8 cellular contexts compared by ENCODE assay signal in genomic region chr18:3177902-3178687, GRCh38. TPM values are rescaled to one million over a fixed set of nuclear protein-coding genes. Genes with fewer than 3 reads are reported as not detected.
A peak's percentile ranks its signal among the peaks of the same experiment; 100 is the strongest.
DNase-seq lines count a peak whose midpoint lies in the region; ATAC-seq and TF ChIP-seq lines count a peak whose summit lies in the region.

No MANE protein-coding gene starts in this region.

- H3K27me3 Mint-ChIP-seq in activated CD8-positive, alpha-beta memory T cell treated with anti-CD3 and anti-CD28 coated beads, Interleukin-2, amount 10 ng/mL, durations not matched to agents 7 days and 5 days = no peaks in the 10 kb centered on the region

- no peak for TF ChIP-seq EP300 in gastroesophageal sphincter (IDR thresholded peaks at IDR 0.05)

- no peaks in the 10 kb centered on the region for H3K36me3 ChIP-seq in OCI-LY7 (ENCODE audit: insufficient read depth, low read length)
- H3K36me3 ChIP-seq in gastroesophageal sphincter = peaks cover 0 to 1% of the 10 kb centered on the region in 2 donors

- no peaks in the 10 kb centered on the region for H3K9me3 Mint-ChIP-seq in activated CD8-positive, alpha-beta memory T cell treated with anti-CD3 and anti-CD28 coated beads, Interleukin-2, amount 10 ng/mL, durations not matched to agents 7 days and 5 days (ENCODE audit: low read depth)

- in situ Hi-C loops in GM18951 (cut with MboI; ENCODE audit: low sequenced_read_pairs, unreplicated experiment) = no loop called here

- TF ChIP-seq CTCF in OCI-LY7 (conservative IDR thresholded peaks at IDR 0.05; ENCODE audit: low read length) (no peak), gastroesophageal sphincter (IDR thresholded peaks at IDR 0.05) (no peak), foreskin keratinocyte (conservative IDR thresholded peaks at IDR 0.05) (no peak)

- H3K4me3 ChIP-seq in OCI-LY7 (ENCODE audit: low read depth, low read length, poor library complexity, severe bottlenecking) = peak overlapping the region; percentile 20
- H3K4me3 ChIP-seq in gastroesophageal sphincter = no peak overlapping the region

- peak; percentile 59 for TF ChIP-seq POLR2A in GM18951 (IDR thresholded peaks at IDR 0.05; ENCODE audit: extremely low read depth, insufficient read depth, insufficient read length)
- TF ChIP-seq POLR2A in gastroesophageal sphincter (IDR thresholded peaks at IDR 0.05) = no peak

- no peaks in the 10 kb centered on the region for H4K20me1 ChIP-seq in OCI-LY7 (ENCODE audit: insufficient read depth, low read length)

- peak overlapping the region; percentile 63 for H3K4me2 ChIP-seq in OCI-LY7 (ENCODE audit: low read length)

- H3K36me3 Mint-ChIP-seq in activated CD8-positive, alpha-beta memory T cell treated with anti-CD3 and anti-CD28 coated beads, Interleukin-2, amount 10 ng/mL, durations not matched to agents 7 days and 5 days = no peaks in the 10 kb centered on the region

- H3K27me3 ChIP-seq in gastroesophageal sphincter (no peaks in the 10 kb centered on the region), foreskin keratinocyte (peaks cover 4% of the 10 kb centered on the region)

- no peak overlapping the region for H3K4me3 Mint-ChIP-seq in activated CD8-positive, alpha-beta memory T cell treated with anti-CD3 and anti-CD28 coated beads, Interleukin-2, amount 10 ng/mL, durations not matched to agents 7 days and 5 days

- no peaks in the 10 kb centered on the region for H3K9me2 ChIP-seq in OCI-LY7 (ENCODE audit: insufficient read depth, low read length)

- no peaks in the 10 kb centered on the region for H3K9me3 ChIP-seq in OCI-LY7 (ENCODE audit: low read length)
- no peaks in the 10 kb centered on the region for H3K9me3 ChIP-seq in gastroesophageal sphincter

- DNase-seq in OCI-LY7 (ENCODE audit: low spot score) (peak; percentile 90), superior temporal gyrus (ENCODE audit: extremely low spot score) (peak; percentile 33), NCI-H1436 (lab: John Stamatoyannopoulos, UW) (no peak), foreskin keratinocyte (no peak)
- DNase-seq in activated CD8-positive, alpha-beta memory T cell treated with anti-CD3 and anti-CD28 coated beads, Interleukin-2, amount 10 ng/mL, durations not matched to agents 7 days and 5 days = no peak

- peak overlapping the region; percentile 77 for H2AFZ ChIP-seq in OCI-LY7 (ENCODE audit: low read length)

- ATAC-seq in HG02852 (IDR thresholded peaks at IDR 0.05; ENCODE audit: unreplicated experiment) (peak; percentile 88), gastroesophageal sphincter (peak; percentile 76), foreskin keratinocyte (no peak)
- ATAC-seq in activated CD8-positive, alpha-beta memory T cell treated with anti-CD3 and anti-CD28 coated beads, Interleukin-2, amount 10 ng/mL, durations not matched to agents 7 days and 5 days = no peak

- WGBS in gastroesophageal sphincter (ENCODE audit: low coverage in 1 of 2), 2 donors = 45 to 72% methylated on average over 7 to 9 of the region's 15 CpGs

- H3K4me1 ChIP-seq in OCI-LY7 (ENCODE audit: insufficient read depth, low read length, poor library complexity, severe bottlenecking) (peaks cover 53% of the 10 kb centered on the region), gastroesophageal sphincter (peaks cover 0 to 72% (median 4%) of the 10 kb centered on the region in 3 donors), foreskin keratinocyte (no peaks in the 10 kb centered on the region)

- intact Hi-C loops in OCI-LY7 (cut with micrococcal nuclease; ENCODE audit: unreplicated experiment) = loop anchor here (5.0 to 10.0 kb wide), 3 partner anchors 269 to 523 kb away; partner anchors contain the start of gene SMCHD1

- H3K27ac ChIP-seq in OCI-LY7 (ENCODE audit: low read depth, low read length, poor library complexity, severe bottlenecking) (peak overlapping the region; percentile 91), gastroesophageal sphincter (peak overlapping the region in 3 of 4 donors; percentile 27 to 67 (median 62)), foreskin keratinocyte (no peak overlapping the region)

- H3K4me1 Mint-ChIP-seq in activated CD8-positive, alpha-beta memory T cell treated with anti-CD3 and anti-CD28 coated beads, Interleukin-2, amount 10 ng/mL, durations not matched to agents 7 days and 5 days = peaks cover 9% of the 10 kb centered on the region

- TSS peak; percentile 86 for BruUV-seq in OCI-LY7 (replicated peaks; lab: Mats Ljungman, UMichigan)

- H3K27ac Mint-ChIP-seq in activated CD8-positive, alpha-beta memory T cell treated with anti-CD3 and anti-CD28 coated beads, Interleukin-2, amount 10 ng/mL, durations not matched to agents 7 days and 5 days = no peak overlapping the region

- CTCF ChIA-PET in OCI-LY7 (lab: Charles Lee; ENCODE audit: unreplicated experiment) = interaction anchor here (0.5 kb wide), 1 partner anchor 393 kb away, joined by 3 read pairs; no protein-coding TSS in a partner anchor
- CTCF ChIA-PET in activated CD8-positive, alpha-beta memory T cell treated with anti-CD3 and anti-CD28 coated beads, Interleukin-2, amount 10 ng/mL, durations not matched to agents 7 days and 5 days (lab: Charles Lee) = interaction anchor here (1.2 kb wide), 1 partner anchor 27 kb away, joined by 3 read pairs; no protein-coding TSS in a partner anchor

- H3K79me2 ChIP-seq in OCI-LY7 (ENCODE audit: insufficient read depth, low read depth, low read length) = no peaks in the 10 kb centered on the region

- POLR2A ChIA-PET in OCI-LY7 (lab: Charles Lee) = interaction anchor here (0.7 to 4.4 kb wide), 6 partner anchors 9 to 215 kb away, joined by 3 to 50 read pairs (median 4); partner anchors contain the start of gene MYL12A

RNA-seq across cellular contexts. Expression of gene MYOM1, which starts 41.7 kb away (rescaled TPM):
- 3.8 and 5.7 TPM in 2 replicates for total RNA-seq in OCI-LY7 (2014; rRNA removed; shearing (Covaris generic))
- 2.3 and 2.4 TPM in 2 replicates for total RNA-seq in OCI-LY7 (2022)
- 10 to 100 TPM; 14.8 to 37.6 (median 24.6) TPM for total RNA-seq in gastroesophageal sphincter
- total RNA-seq in activated CD8-positive, alpha-beta memory T cell treated with anti-CD3 and anti-CD28 coated beads, Interleukin-2, amount 10 ng/mL, durations not matched to agents 7 days and 5 days = 1 to 10 TPM; 1.6 to 3.8 TPM
- total RNA-seq in foreskin keratinocyte = 0.07 and 0.11 TPM in 2 replicates
- polyA plus RNA-seq in foreskin keratinocyte = 0.03 and 0.10 TPM in 2 replicates

Comparison
In these comparisons a context has a peak if more than half of its experiments do, and no peak if none do; other contexts are left out.
1. ATAC-seq: peak in HG02852 (single experiment) and gastroesophageal sphincter (single experiment); none in activated CD8-positive, alpha-beta memory T cell treated with anti-CD3 and anti-CD28 coated beads, Interleukin-2, amount 10 ng/mL, durations not matched to agents 7 days and 5 days (single experiment) and foreskin keratinocyte (single experiment).
2. DNase-seq: peak in OCI-LY7 (single experiment) and superior temporal gyrus (single experiment); none in activated CD8-positive, alpha-beta memory T cell treated with anti-CD3 and anti-CD28 coated beads, Interleukin-2, amount 10 ng/mL, durations not matched to agents 7 days and 5 days (single experiment), NCI-H1436 (single experiment) and foreskin keratinocyte (0 of 2).